ENCODE assay signal across 1 cellular context in the genomic region with DNA sequence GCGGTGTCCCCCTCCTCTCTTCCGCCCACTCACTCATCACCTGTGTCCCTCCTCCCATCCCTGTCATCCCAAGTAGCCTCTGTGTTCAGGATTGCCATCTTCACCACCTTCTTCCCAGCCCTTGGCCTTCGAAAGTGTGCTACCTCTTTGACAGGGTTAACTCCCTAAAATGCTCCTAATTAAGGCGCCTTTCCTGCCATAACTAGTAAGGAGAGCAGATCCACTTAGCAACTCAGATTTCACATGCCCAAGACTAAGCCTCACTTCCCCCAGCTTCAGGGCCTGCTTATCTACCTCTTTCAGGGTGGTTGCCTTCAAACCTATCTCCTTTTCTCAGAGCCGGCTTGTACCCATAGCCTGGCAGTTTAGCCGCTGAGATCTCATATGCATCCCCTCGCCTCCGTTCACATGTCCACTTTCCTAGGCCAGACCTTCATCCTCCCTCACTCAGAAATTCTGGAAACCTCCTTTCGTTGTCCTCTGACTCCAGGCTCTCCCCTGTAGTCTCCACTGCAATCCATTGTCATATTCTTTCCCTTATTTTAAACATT.
TF ChIP-seq lines count a peak whose summit lies in the region.

No MANE protein-coding gene starts in this region.

TF ChIP-seq in HepG2, 621 proteins besides CTCF, POLR2A, EP300 and RAD21 (continued from another document):
- TF ChIP-seq, protein P1, sequence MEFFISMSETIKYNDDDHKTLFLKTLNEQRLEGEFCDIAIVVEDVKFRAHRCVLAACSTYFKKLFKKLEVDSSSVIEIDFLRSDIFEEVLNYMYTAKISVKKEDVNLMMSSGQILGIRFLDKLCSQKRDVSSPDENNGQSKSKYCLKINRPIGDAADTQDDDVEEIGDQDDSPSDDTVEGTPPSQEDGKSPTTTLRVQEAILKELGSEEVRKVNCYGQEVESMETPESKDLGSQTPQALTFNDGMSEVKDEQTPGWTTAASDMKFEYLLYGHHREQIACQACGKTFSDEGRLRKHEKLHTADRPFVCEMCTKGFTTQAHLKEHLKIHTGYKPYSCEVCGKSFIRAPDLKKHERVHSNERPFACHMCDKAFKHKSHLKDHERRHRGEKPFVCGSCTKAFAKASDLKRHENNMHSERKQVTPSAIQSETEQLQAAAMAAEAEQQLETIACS (CRISPR knock-in tag; IDR thresholded peaks at IDR 0.05) = no peak
- no peak for TF ChIP-seq KLF13 (CRISPR knock-in tag; IDR thresholded peaks at IDR 0.05)
